In the genomic region with DNA sequence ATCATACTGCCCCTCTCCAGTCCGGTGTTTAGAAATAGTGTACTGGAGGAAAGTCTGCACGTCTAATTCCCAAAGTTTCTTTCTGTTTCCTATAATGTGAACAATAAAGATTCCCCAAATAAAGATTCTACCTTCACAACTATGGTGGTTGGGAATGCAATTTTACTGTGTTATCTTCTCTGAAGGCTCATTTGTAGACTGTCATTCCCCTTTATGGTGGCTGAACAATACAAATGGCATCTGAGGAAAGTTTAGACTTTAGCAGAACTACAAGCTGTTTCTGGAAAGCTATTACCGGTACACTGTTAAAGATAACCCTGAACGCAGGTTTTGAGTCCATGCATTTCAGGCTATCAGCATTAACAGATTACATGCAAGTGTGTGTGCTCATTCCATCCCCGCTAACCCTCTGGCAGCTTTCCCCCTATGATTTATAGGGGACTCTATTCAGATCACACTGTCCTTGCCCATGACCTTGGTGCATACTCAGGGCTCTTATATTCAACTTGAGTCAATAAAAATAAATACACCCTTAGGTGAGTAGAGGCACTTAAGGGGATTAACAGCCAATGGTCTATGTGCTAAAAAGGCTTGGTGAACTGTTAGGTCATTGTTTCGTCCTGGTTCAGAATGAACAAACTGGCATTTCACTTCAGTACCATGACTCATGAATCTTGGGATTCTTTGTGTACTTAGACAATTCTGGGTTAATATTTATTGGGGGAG, we compare ENCODE assay signal across 10 cellular contexts.
DNase-seq lines count a peak whose midpoint lies in the region; FAIRE-seq and TF ChIP-seq lines count a peak whose summit lies in the region.
"Had no signal": no experiment of that assay in that cellular context is flagged by ENCODE, and none has a peak within 500 bp of the region (broad histone marks: within the 10 kb centered on the region; RNA-seq: fewer than 3 reads in every experiment).

No MANE protein-coding gene starts in this region.

- no peak overlapping the region for H3K4me3 ChIP-seq in epithelial cell of proximal tubule (ENCODE audit: low read depth, low read length)
- no peak overlapping the region for H3K4me3 ChIP-seq in rectal smooth muscle tissue (ENCODE audit: low read length)
- H3K4me3 ChIP-seq in spleen, result no peak overlapping the region
- no peak overlapping the region for H3K4me3 ChIP-seq in suprapubic skin

- H3K27me3 ChIP-seq in rectal smooth muscle tissue (ENCODE audit: control insufficient read depth, insufficient read depth, low read length) (no peaks in the 10 kb centered on the region), spleen (replicated peaks in 1 of 7) (no peaks in the 10 kb centered on the region), suprapubic skin (no peaks in the 10 kb centered on the region)

- FAIRE-seq in H54 (lab: Jason Lieb, UNC), result peak; percentile 92
- FAIRE-seq: GM12891 had no signal

- intact Hi-C loops in spleen (cut with DNase I; ENCODE audit: low total_unique reads), result no loop called here
- intact Hi-C loops in head of caudate nucleus (cut with DNase I), result loop anchor here (5.0 kb wide), 1 partner anchor 87 kb away; no protein-coding TSS in a partner anchor

- WGBS in spleen, 5 donors, result 59 to 75% (median 65%) methylated on average over 6 of the region's 6 CpGs
- WGBS in suprapubic skin, result 79% methylated on average over 6 of the region's 6 CpGs

- TF ChIP-seq EP300 in suprapubic skin (IDR thresholded peaks at IDR 0.05), result no peak

- H3K4me1 ChIP-seq in rectal smooth muscle tissue (ENCODE audit: control insufficient read depth, insufficient read depth, low read length), result peaks cover 16% of the 10 kb centered on the region
- H3K4me1 ChIP-seq in spleen, result peaks cover 0 to 21% (median 0%) of the 10 kb centered on the region in 6 donors
- H3K4me1 ChIP-seq in suprapubic skin, result peaks cover 8% of the 10 kb centered on the region

- DNase-seq in H54 (ENCODE audit: insufficient read length, low spot score) (peak; percentile 13), NCI-H524 (lab: John Stamatoyannopoulos, UW) (peak; percentile 56 to 73), epithelial cell of proximal tubule (ENCODE audit: low read depth) (peak; percentile 91), spleen (no peak), suprapubic skin (ENCODE audit: low spot score in 2 of 2) (no peak), head of caudate nucleus (no peak)
- DNase-seq in activated CD4-positive, alpha-beta T cell treated with anti-CD3 and anti-CD28 coated beads, Interleukin-2, amount 50 U/mL, for 1 hour, result no peak
- DNase-seq: NCI-H187 treated with DMSO at 0.1 percent for 48 hours had no signal

- H3K27ac ChIP-seq in rectal smooth muscle tissue (ENCODE audit: low read depth, low read length), result peak overlapping the region; percentile 68
- no peak overlapping the region for H3K27ac ChIP-seq in spleen
- no peak overlapping the region for H3K27ac ChIP-seq in suprapubic skin

- TF ChIP-seq POLR2A in H54 (IDR thresholded peaks at IDR 0.05; ENCODE audit: low read depth, low read length), result no peak
- TF ChIP-seq POLR2A in spleen (IDR thresholded peaks at IDR 0.05), result no peak
- no peak for TF ChIP-seq POLR2A in suprapubic skin (IDR thresholded peaks at IDR 0.05)

- H3K36me3 ChIP-seq in rectal smooth muscle tissue (ENCODE audit: control insufficient read depth, insufficient read depth, low read length) (no peaks in the 10 kb centered on the region), spleen (no peaks in the 10 kb centered on the region), suprapubic skin (no peaks in the 10 kb centered on the region)

- no peak overlapping the region for H3K9ac ChIP-seq in rectal smooth muscle tissue (ENCODE audit: low read length)

- H3K9me3 ChIP-seq in spleen (no peaks in the 10 kb centered on the region), suprapubic skin (no peaks in the 10 kb centered on the region)

- TF ChIP-seq CTCF in epithelial cell of proximal tubule (conservative IDR thresholded peaks at IDR 0.05; ENCODE audit: low read depth, low read length) (no peak), spleen (IDR thresholded peaks at IDR 0.05 in 8 of 11, conservative IDR thresholded peaks at IDR 0.05 in 3 of 11) (no peak), suprapubic skin (IDR thresholded peaks at IDR 0.05) (no peak)

Comparison
In these comparisons a context has a peak if more than half of its experiments do, and no peak if none do; other contexts are left out.
1. DNase-seq: peak in H54 (single experiment), NCI-H524 (2 of 2) and epithelial cell of proximal tubule (single experiment); none in activated CD4-positive, alpha-beta T cell treated with anti-CD3 and anti-CD28 coated beads, Interleukin-2, amount 50 U/mL, for 1 hour (single experiment), spleen (single experiment), suprapubic skin (0 of 2) and head of caudate nucleus (0 of 42).